Comparison of ENCODE assay signal across 1 cellular context in genomic region chr9:112174965-112175795, GRCh38.
TF ChIP-seq lines count a peak whose summit lies in the region.

Gene SUSD1 (minus strand): TSS chr9:112175297. CDS start chr9:112175235, 62 bp downstream.

TF ChIP-seq in K562, 482 proteins besides CTCF, POLR2A, EP300 and RAD21 (continued from another document and continues in another):
- TF ChIP-seq, protein P1, sequence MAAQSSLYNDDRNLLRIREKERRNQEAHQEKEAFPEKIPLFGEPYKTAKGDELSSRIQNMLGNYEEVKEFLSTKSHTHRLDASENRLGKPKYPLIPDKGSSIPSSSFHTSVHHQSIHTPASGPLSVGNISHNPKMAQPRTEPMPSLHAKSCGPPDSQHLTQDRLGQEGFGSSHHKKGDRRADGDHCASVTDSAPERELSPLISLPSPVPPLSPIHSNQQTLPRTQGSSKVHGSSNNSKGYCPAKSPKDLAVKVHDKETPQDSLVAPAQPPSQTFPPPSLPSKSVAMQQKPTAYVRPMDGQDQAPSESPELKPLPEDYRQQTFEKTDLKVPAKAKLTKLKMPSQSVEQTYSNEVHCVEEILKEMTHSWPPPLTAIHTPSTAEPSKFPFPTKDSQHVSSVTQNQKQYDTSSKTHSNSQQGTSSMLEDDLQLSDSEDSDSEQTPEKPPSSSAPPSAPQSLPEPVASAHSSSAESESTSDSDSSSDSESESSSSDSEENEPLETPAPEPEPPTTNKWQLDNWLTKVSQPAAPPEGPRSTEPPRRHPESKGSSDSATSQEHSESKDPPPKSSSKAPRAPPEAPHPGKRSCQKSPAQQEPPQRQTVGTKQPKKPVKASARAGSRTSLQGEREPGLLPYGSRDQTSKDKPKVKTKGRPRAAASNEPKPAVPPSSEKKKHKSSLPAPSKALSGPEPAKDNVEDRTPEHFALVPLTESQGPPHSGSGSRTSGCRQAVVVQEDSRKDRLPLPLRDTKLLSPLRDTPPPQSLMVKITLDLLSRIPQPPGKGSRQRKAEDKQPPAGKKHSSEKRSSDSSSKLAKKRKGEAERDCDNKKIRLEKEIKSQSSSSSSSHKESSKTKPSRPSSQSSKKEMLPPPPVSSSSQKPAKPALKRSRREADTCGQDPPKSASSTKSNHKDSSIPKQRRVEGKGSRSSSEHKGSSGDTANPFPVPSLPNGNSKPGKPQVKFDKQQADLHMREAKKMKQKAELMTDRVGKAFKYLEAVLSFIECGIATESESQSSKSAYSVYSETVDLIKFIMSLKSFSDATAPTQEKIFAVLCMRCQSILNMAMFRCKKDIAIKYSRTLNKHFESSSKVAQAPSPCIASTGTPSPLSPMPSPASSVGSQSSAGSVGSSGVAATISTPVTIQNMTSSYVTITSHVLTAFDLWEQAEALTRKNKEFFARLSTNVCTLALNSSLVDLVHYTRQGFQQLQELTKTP (IDR thresholded peaks at IDR 0.05; ENCODE audit: low read depth in 1 of 2, partially characterized antibody in 2 of 2), result no peak
- TF ChIP-seq RNF2 (IDR thresholded peaks at IDR 0.05) (no peak), SOX6 (IDR thresholded peaks at IDR 0.05) (no peak), KDM5B (IDR thresholded peaks at IDR 0.05; ENCODE audit: insufficient replicate concordance, low read depth, low read length) (peak; percentile 74), NEUROD1 (IDR thresholded peaks at IDR 0.05; ENCODE audit: borderline replicate concordance, low read depth, low read length, partially characterized antibody) (no peak), MEIS2 (IDR thresholded peaks at IDR 0.05; ENCODE audit: partially characterized antibody) (no peak), BHLHE40 (IDR thresholded peaks at IDR 0.05; ENCODE audit: low read length) (no peak), ZNF354B (CRISPR knock-in tag; IDR thresholded peaks at IDR 0.05) (no peak), ZNF134 (CRISPR knock-in tag; conservative IDR thresholded peaks at IDR 0.05) (no peak), SMARCE1 (IDR thresholded peaks at IDR 0.05) (peak; percentile 53; the same call in 1 of the 2 replicates), ZNF644 (tag; IDR thresholded peaks at IDR 0.05; ENCODE audit: low read depth) (no peak), POLR2B (IDR thresholded peaks at IDR 0.05; ENCODE audit: low read depth, partially characterized antibody) (peak; percentile 45), FOSL1 (tag; conservative IDR thresholded peaks at IDR 0.05) (peak; percentile 54), CAMTA2 (CRISPR knock-in tag; conservative IDR thresholded peaks at IDR 0.05) (no peak), NONO (IDR thresholded peaks at IDR 0.05; ENCODE audit: low read depth in 2 of 2, low read length in 1 of 2) (peak in 1 of 2 experiments; percentile 44; a peak in 2 of 4 replicates), ETV6 (IDR thresholded peaks at IDR 0.05; ENCODE audit: borderline replicate concordance in 1 of 2, low read depth in 2 of 2, low read length in 1 of 2) (no peak), ETV6 (CRISPR knock-in tag; IDR thresholded peaks at IDR 0.05; ENCODE audit: borderline replicate concordance) (no peak), SREBF2 (CRISPR knock-in tag; IDR thresholded peaks at IDR 0.05) (no peak), TCFL5 (CRISPR knock-in tag; conservative IDR thresholded peaks at IDR 0.05) (no peak), SAP30 (IDR thresholded peaks at IDR 0.05; ENCODE audit: borderline replicate concordance, insufficient read depth, low read depth, low read length, poor library complexity, severe bottlenecking) (no peak), ELF4 (CRISPR knock-in tag; IDR thresholded peaks at IDR 0.05) (no peak), SUPT5H (IDR thresholded peaks at IDR 0.05) (peak; percentile 63; the same call in 1 of the 2 replicates), HDAC6 (IDR thresholded peaks at IDR 0.05; ENCODE audit: low read depth, low read length) (no peak), ZNF57 (CRISPR knock-in tag; IDR thresholded peaks at IDR 0.05) (no peak), CBFA2T2 (conservative IDR thresholded peaks at IDR 0.05) (no peak), MYC (IDR thresholded peaks at IDR 0.05; ENCODE audit: low read depth, low read length) (peak; percentile 53), MYC (CRISPR knock-in tag; IDR thresholded peaks at IDR 0.05; ENCODE audit: borderline replicate concordance, low read depth) (peak; percentile 53; the same call in 1 of the 2 replicates), PCBP2 (IDR thresholded peaks at IDR 0.05; ENCODE audit: low read depth, low read length, poor library complexity, severe bottlenecking) (no peak), SMARCB1 (IDR thresholded peaks at IDR 0.05; ENCODE audit: insufficient read length, low read depth) (no peak), CTBP1 (IDR thresholded peaks at IDR 0.05; ENCODE audit: borderline replicate concordance) (no peak; the same call in none of the 2 replicates), JUNB (CRISPR knock-in tag; conservative IDR thresholded peaks at IDR 0.05) (no peak), TBP (optimal IDR thresholded peaks at IDR 0.05; ENCODE audit: low read depth, low read length) (peak; percentile 3), ZNF431 (CRISPR knock-in tag; IDR thresholded peaks at IDR 0.05) (no peak), ATF6 (CRISPR knock-in tag; IDR thresholded peaks at IDR 0.05) (0 out of 2 replicates have a peak, but pooled peaks have one; percentile 77), ZNF766 (CRISPR knock-in tag; conservative IDR thresholded peaks at IDR 0.05) (peak; percentile 74; the same call in 1 of the 2 replicates), CSDE1 (IDR thresholded peaks at IDR 0.05) (no peak), MCM7 (IDR thresholded peaks at IDR 0.05) (no peak), HLTF (IDR thresholded peaks at IDR 0.05) (no peak), MTA3 (IDR thresholded peaks at IDR 0.05; ENCODE audit: borderline replicate concordance) (0 out of 2 replicates have a peak, but pooled peaks have one; percentile 34), HNRNPLL (IDR thresholded peaks at IDR 0.05; ENCODE audit: low read depth, low read length, poor library complexity, severe bottlenecking) (peak; percentile 44), ATF3 (IDR thresholded peaks at IDR 0.05) (no peak), ATF3 (CRISPR knock-in tag; conservative IDR thresholded peaks at IDR 0.05) (no peak), CREBBP (IDR thresholded peaks at IDR 0.05; ENCODE audit: low read depth, low read length) (no peak), SNRNP70 (optimal IDR thresholded peaks at IDR 0.05; ENCODE audit: low read depth, low read length) (no peak), MTF1 (CRISPR knock-in tag; IDR thresholded peaks at IDR 0.05; ENCODE audit: borderline replicate concordance) (no peak), DDX20 (tag; IDR thresholded peaks at IDR 0.05; ENCODE audit: low read depth) (no peak), FOXA3 (CRISPR knock-in tag; conservative IDR thresholded peaks at IDR 0.05 in 1 of 2, IDR thresholded peaks at IDR 0.05 in 1 of 2) (no peak), ZNF584 (CRISPR knock-in tag; IDR thresholded peaks at IDR 0.05; ENCODE audit: low read depth) (no peak; the same call in 1 of the 2 replicates)
- TF ChIP-seq, protein P2, sequence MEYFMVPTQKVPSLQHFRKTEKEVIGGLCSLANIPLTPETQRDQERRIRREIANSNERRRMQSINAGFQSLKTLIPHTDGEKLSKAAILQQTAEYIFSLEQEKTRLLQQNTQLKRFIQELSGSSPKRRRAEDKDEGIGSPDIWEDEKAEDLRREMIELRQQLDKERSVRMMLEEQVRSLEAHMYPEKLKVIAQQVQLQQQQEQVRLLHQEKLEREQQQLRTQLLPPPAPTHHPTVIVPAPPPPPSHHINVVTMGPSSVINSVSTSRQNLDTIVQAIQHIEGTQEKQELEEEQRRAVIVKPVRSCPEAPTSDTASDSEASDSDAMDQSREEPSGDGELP (CRISPR knock-in tag; IDR thresholded peaks at IDR 0.05; ENCODE audit: borderline replicate concordance), result peak; percentile 75
- TF ChIP-seq, protein P3, sequence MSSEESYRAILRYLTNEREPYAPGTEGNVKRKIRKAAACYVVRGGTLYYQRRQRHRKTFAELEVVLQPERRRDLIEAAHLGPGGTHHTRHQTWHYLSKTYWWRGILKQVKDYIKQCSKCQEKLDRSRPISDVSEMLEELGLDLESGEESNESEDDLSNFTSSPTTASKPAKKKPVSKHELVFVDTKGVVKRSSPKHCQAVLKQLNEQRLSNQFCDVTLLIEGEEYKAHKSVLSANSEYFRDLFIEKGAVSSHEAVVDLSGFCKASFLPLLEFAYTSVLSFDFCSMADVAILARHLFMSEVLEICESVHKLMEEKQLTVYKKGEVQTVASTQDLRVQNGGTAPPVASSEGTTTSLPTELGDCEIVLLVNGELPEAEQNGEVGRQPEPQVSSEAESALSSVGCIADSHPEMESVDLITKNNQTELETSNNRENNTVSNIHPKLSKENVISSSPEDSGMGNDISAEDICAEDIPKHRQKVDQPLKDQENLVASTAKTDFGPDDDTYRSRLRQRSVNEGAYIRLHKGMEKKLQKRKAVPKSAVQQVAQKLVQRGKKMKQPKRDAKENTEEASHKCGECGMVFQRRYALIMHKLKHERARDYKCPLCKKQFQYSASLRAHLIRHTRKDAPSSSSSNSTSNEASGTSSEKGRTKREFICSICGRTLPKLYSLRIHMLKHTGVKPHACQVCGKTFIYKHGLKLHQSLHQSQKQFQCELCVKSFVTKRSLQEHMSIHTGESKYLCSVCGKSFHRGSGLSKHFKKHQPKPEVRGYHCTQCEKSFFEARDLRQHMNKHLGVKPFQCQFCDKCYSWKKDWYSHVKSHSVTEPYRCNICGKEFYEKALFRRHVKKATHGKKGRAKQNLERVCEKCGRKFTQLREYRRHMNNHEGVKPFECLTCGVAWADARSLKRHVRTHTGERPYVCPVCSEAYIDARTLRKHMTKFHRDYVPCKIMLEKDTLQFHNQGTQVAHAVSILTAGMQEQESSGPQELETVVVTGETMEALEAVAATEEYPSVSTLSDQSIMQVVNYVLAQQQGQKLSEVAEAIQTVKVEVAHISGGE (CRISPR knock-in tag; IDR thresholded peaks at IDR 0.05), result peak in 2 of 3 experiments; percentile 65 to 90; a peak in 3 of 6 replicates
- TF ChIP-seq, protein P4, sequence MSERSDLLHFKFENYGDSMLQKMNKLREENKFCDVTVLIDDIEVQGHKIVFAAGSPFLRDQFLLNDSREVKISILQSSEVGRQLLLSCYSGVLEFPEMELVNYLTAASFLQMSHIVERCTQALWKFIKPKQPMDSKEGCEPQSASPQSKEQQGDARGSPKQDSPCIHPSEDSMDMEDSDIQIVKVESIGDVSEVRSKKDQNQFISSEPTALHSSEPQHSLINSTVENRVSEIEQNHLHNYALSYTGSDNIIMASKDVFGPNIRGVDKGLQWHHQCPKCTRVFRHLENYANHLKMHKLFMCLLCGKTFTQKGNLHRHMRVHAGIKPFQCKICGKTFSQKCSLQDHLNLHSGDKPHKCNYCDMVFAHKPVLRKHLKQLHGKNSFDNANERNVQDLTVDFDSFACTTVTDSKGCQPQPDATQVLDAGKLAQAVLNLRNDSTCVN (CRISPR knock-in tag; IDR thresholded peaks at IDR 0.05), result no peak
- TF ChIP-seq, protein P5, sequence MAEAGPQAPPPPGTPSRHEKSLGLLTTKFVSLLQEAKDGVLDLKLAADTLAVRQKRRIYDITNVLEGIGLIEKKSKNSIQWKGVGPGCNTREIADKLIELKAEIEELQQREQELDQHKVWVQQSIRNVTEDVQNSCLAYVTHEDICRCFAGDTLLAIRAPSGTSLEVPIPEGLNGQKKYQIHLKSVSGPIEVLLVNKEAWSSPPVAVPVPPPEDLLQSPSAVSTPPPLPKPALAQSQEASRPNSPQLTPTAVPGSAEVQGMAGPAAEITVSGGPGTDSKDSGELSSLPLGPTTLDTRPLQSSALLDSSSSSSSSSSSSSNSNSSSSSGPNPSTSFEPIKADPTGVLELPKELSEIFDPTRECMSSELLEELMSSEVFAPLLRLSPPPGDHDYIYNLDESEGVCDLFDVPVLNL (CRISPR knock-in tag; IDR thresholded peaks at IDR 0.05; ENCODE audit: low read depth), result no peak
- TF ChIP-seq, protein P6, sequence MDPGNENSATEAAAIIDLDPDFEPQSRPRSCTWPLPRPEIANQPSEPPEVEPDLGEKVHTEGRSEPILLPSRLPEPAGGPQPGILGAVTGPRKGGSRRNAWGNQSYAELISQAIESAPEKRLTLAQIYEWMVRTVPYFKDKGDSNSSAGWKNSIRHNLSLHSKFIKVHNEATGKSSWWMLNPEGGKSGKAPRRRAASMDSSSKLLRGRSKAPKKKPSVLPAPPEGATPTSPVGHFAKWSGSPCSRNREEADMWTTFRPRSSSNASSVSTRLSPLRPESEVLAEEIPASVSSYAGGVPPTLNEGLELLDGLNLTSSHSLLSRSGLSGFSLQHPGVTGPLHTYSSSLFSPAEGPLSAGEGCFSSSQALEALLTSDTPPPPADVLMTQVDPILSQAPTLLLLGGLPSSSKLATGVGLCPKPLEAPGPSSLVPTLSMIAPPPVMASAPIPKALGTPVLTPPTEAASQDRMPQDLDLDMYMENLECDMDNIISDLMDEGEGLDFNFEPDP (CRISPR knock-in tag; IDR thresholded peaks at IDR 0.05), result no peak
